Comparison of ENCODE assay signal across 8 cellular contexts in the genomic region with DNA sequence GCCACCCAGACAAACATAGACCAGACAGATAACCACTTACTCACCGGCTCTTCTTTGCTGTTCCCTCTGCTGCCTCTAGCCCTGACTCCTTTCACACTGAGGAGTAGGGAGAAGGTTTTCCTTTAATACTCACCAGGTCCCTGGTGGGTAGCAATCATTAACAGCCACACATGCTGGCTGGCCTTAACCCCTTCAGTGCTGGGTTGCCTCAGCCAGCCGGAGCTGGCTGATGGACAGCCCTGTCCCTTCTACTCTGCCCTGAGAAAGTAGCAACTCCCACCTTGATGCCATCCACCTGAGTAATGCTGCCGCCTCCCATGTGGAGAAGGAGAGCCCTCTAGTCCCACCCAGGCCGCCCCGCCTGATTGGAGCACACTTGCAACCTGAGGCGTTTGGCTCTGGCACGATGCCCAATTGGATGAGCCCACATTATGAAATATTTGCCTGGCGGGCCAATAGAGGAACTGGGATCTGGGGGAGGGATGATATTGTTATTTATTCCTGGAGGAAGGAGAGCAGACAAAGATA.
DNase-seq lines count a peak whose midpoint lies in the region; ATAC-seq and TF ChIP-seq lines count a peak whose summit lies in the region.

No MANE protein-coding gene starts in this region.

- CTCF ChIA-PET in HEK293T (lab: Yijun Ruan, JAX) = no interaction called here

- H3K9me3 ChIP-seq in testis = no peaks in the 10 kb centered on the region

- H3K27ac Mint-ChIP-seq in activated T-helper 1 cell treated with anti-CD3 and anti-CD28 coated beads, Interleukin-12 subunit alpha, Interleukin-12 subunit beta, Interleukin-2, Interleukin-4 antibody, amounts not matched to agents 30 ng/mL and 10 ng/mL and 1 ng/mL, durations not matched to agents 14 hours and 24 hours and 36 hours = no peak overlapping the region

- H3K27me3 Mint-ChIP-seq in activated T-helper 1 cell treated with anti-CD3 and anti-CD28 coated beads, Interleukin-12 subunit alpha, Interleukin-12 subunit beta, Interleukin-2, Interleukin-4 antibody, amounts not matched to agents 30 ng/mL and 10 ng/mL and 1 ng/mL, durations not matched to agents 14 hours and 24 hours and 36 hours (ENCODE audit: insufficient read depth) = peaks cover 29% of the 10 kb centered on the region

- 52 to 61% methylated on average over 7 to 8 of the region's 8 CpGs for WGBS in testis, 2 donors

- no peaks in the 10 kb centered on the region for H3K9me3 Mint-ChIP-seq in activated T-helper 1 cell treated with anti-CD3 and anti-CD28 coated beads, Interleukin-12 subunit alpha, Interleukin-12 subunit beta, Interleukin-2, Interleukin-4 antibody, amounts not matched to agents 30 ng/mL and 10 ng/mL and 1 ng/mL, durations not matched to agents 14 hours and 24 hours and 36 hours

- no peak overlapping the region for H3K27ac ChIP-seq in testis

- H3K36me3 ChIP-seq in testis (ENCODE audit: low read depth, missing control alignments) = no peaks in the 10 kb centered on the region

- intact Hi-C loops in Right ventricle myocardium inferior (cut with DNase I) = no loop called here
- intact Hi-C loops in testis (cut with DNase I; ENCODE audit: low total_unique reads) = no loop called here
- intact Hi-C loops in activated T-helper 1 cell treated with anti-CD3 and anti-CD28 coated beads, Interleukin-12 subunit alpha, Interleukin-12 subunit beta, Interleukin-2, Interleukin-4 antibody, amounts not matched to agents 30 ng/mL and 10 ng/mL and 1 ng/mL, durations not matched to agents 14 hours and 24 hours and 36 hours (cut with micrococcal nuclease) = no loop called here

- TF ChIP-seq POLR2A in testis (IDR thresholded peaks at IDR 0.05) = no peak

- no peak overlapping the region for H3K4me3 Mint-ChIP-seq in activated T-helper 1 cell treated with anti-CD3 and anti-CD28 coated beads, Interleukin-12 subunit alpha, Interleukin-12 subunit beta, Interleukin-2, Interleukin-4 antibody, amounts not matched to agents 30 ng/mL and 10 ng/mL and 1 ng/mL, durations not matched to agents 14 hours and 24 hours and 36 hours

- H3K27me3 ChIP-seq in testis = no peaks in the 10 kb centered on the region

- peaks cover 35% of the 10 kb centered on the region for H3K4me1 ChIP-seq in testis

- H3K4me3 ChIP-seq in testis = no peak overlapping the region

- peak; percentile 37 for DNase-seq in HEK293T (ENCODE audit: extremely low spot score)
- DNase-seq in OCI-M1 (lab: John Stamatoyannopoulos, UW) = peak; percentile 84
- DNase-seq in Right ventricle myocardium inferior (ENCODE audit: missing footprints) = peak; percentile 83
- peak; percentile 91 for DNase-seq in renal cortical epithelial cell (ENCODE audit: low read depth)
- DNase-seq in testis = no peak
- no peak for DNase-seq in OCI-M2 (lab: John Stamatoyannopoulos, UW; ENCODE audit: unreplicated experiment)
- no peak for DNase-seq in activated T-helper 1 cell treated with anti-CD3 and anti-CD28 coated beads, Interleukin-12 subunit alpha, Interleukin-12 subunit beta, Interleukin-2, Interleukin-4 antibody, amounts not matched to agents 30 ng/mL and 10 ng/mL and 1 ng/mL, durations not matched to agents 14 hours and 24 hours and 36 hours (ENCODE audit: low spot score)
- no peak for DNase-seq in stimulated activated CD4-positive, alpha-beta T cell treated with anti-CD3 and anti-CD28 coated beads, Interleukin-4, amount 100 ng/mL, for 24 hours

- no peaks in the 10 kb centered on the region for H3K36me3 Mint-ChIP-seq in activated T-helper 1 cell treated with anti-CD3 and anti-CD28 coated beads, Interleukin-12 subunit alpha, Interleukin-12 subunit beta, Interleukin-2, Interleukin-4 antibody, amounts not matched to agents 30 ng/mL and 10 ng/mL and 1 ng/mL, durations not matched to agents 14 hours and 24 hours and 36 hours (ENCODE audit: low read depth)

- peaks cover 17% of the 10 kb centered on the region for H3K4me1 Mint-ChIP-seq in activated T-helper 1 cell treated with anti-CD3 and anti-CD28 coated beads, Interleukin-12 subunit alpha, Interleukin-12 subunit beta, Interleukin-2, Interleukin-4 antibody, amounts not matched to agents 30 ng/mL and 10 ng/mL and 1 ng/mL, durations not matched to agents 14 hours and 24 hours and 36 hours (ENCODE audit: low read depth)

- TF ChIP-seq CTCF in testis (IDR thresholded peaks at IDR 0.05) = no peak

- ATAC-seq in Right ventricle myocardium inferior = peak; percentile 30

- POLR2A ChIA-PET in HEK293T (lab: Yijun Ruan, JAX) = no interaction called here

TF ChIP-seq in HEK293T, 16 proteins besides CTCF, POLR2A, EP300 and RAD21:
- TF ChIP-seq ZNF384 (IDR thresholded peaks at IDR 0.05) (no peak), NFRKB (IDR thresholded peaks at IDR 0.05) (no peak), ARNT (IDR thresholded peaks at IDR 0.05) (no peak), FOXA1 (IDR thresholded peaks at IDR 0.05) (no peak), BHLHE40 (IDR thresholded peaks at IDR 0.05; ENCODE audit: borderline replicate concordance) (no peak), FOXK2 (IDR thresholded peaks at IDR 0.05) (no peak), TARDBP (IDR thresholded peaks at IDR 0.05) (no peak), FOXM1 (IDR thresholded peaks at IDR 0.05; ENCODE audit: borderline replicate concordance) (no peak)
- TF ChIP-seq, protein P1, sequence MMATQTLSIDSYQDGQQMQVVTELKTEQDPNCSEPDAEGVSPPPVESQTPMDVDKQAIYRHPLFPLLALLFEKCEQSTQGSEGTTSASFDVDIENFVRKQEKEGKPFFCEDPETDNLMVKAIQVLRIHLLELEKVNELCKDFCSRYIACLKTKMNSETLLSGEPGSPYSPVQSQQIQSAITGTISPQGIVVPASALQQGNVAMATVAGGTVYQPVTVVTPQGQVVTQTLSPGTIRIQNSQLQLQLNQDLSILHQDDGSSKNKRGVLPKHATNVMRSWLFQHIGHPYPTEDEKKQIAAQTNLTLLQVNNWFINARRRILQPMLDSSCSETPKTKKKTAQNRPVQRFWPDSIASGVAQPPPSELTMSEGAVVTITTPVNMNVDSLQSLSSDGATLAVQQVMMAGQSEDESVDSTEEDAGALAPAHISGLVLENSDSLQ (IDR thresholded peaks at IDR 0.05) = peak; percentile 88
TF ChIP-seq in HEK293T: peak in this region for 1.

Comparison
In these comparisons a context has a peak if more than half of its experiments do, and no peak if none do; other contexts are left out.
1. DNase-seq: peak in HEK293T (single experiment), OCI-M1 (single experiment), Right ventricle myocardium inferior (single experiment) and renal cortical epithelial cell (single experiment); none in testis (single experiment), OCI-M2 (single experiment), activated T-helper 1 cell treated with anti-CD3 and anti-CD28 coated beads, Interleukin-12 subunit alpha, Interleukin-12 subunit beta, Interleukin-2, Interleukin-4 antibody, amounts not matched to agents 30 ng/mL and 10 ng/mL and 1 ng/mL, durations not matched to agents 14 hours and 24 hours and 36 hours (single experiment) and stimulated activated CD4-positive, alpha-beta T cell treated with anti-CD3 and anti-CD28 coated beads, Interleukin-4, amount 100 ng/mL, for 24 hours (single experiment).